ENCODE assay signal across 8 cellular contexts in the genomic region with DNA sequence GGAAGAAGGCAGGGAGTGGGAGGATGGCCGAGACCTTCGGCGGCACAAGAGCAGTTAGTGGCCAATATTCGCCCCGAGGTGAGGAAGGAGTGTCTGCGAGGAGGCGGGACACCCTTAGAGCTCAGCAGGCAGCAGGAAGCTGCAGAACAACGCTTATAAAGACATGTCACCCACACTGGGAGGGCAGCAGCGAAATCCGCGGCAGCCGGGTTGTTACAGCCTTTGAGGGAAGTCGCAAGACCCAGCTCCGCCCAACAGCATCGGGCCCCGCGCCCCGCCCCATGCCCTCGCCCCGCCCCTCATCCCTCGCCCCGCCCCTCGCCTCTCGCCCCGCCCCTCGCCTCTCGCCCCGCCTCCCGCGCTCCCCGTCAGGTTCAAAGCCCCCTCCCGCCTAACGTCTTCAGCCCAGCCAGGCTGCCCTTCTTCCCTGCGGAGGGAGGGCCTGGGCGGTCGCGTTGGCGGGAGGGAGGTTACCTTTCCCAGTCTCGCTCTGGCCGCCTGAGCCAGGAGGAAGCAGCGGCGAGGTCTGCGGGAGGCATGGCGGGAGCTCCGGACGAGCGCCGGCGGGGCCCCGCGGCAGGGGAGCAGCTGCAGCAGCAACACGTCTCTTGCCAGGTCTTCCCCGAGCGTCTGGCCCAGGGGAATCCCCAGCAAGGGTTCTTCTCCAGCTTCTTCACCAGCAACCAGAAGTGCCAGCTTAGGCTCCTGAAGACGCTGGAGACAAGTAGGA. TPM values are rescaled to one million over a fixed set of nuclear protein-coding genes. Genes with fewer than 3 reads are reported as not detected.
A peak's percentile ranks its signal among the peaks of the same experiment; 100 is the strongest.
DNase-seq lines count a peak whose midpoint lies in the region; ATAC-seq and TF ChIP-seq lines count a peak whose summit lies in the region.

Gene ATP23, plus strand, starts transcription at position 403 of the 730 bp plus-strand sequence. Its CDS starts 135 bp downstream, at position 538.

- TF ChIP-seq EP300 in suprapubic skin (IDR thresholded peaks at IDR 0.05): no peak

- TF ChIP-seq POLR2A in suprapubic skin (IDR thresholded peaks at IDR 0.05): peak in 1 of 2 donors; percentile 82

- H3K9ac ChIP-seq in SK-N-MC (ENCODE audit: insufficient read length): peak within 1 kb of the TSS; percentile 77

- H3K27ac ChIP-seq in SK-N-MC (no peak within 1 kb of the TSS), suprapubic skin (peak within 1 kb of the TSS; percentile 84)

- 1% methylated on average over 14 of the region's 55 CpGs for WGBS in suprapubic skin

- no peaks in the 10 kb centered on the region for H3K27me3 ChIP-seq in suprapubic skin

- H3K4me3 ChIP-seq in GM08714 (ENCODE audit: low read length) (peak within 1 kb of the TSS; percentile 84), SK-N-MC (peak within 1 kb of the TSS; percentile 90), suprapubic skin (peak within 1 kb of the TSS; percentile 69)

- ATAC-seq in HG02588 (IDR thresholded peaks at IDR 0.05; ENCODE audit: unreplicated experiment): peak; percentile 81

- H3K9me3 ChIP-seq in SK-N-MC (ENCODE audit: low read depth, low read length) (no peaks in the 10 kb centered on the region), suprapubic skin (no peaks in the 10 kb centered on the region)

- DNase-seq in NCI-H1048 (lab: John Stamatoyannopoulos, UW) (peak; percentile 88), SK-N-MC (ENCODE audit: low read depth, low spot score) (no peak), globus pallidus (ENCODE audit: low spot score) (peak; percentile 84), occipital lobe (lab: John Stamatoyannopoulos, UW) (peak; percentile 87), suprapubic skin (ENCODE audit: low spot score in 2 of 2) (peak; percentile 94 to 95)
- peak; percentile 81 for DNase-seq in activated naive CD4-positive, alpha-beta T cell treated with anti-CD3 and anti-CD28 coated beads, Interleukin-2, amount 50 U/mL, for 16 hours

- no peak for TF ChIP-seq CTCF in suprapubic skin (IDR thresholded peaks at IDR 0.05)

- no peaks in the 10 kb centered on the region for H3K36me3 ChIP-seq in SK-N-MC (ENCODE audit: insufficient read depth, low read length)
- no peaks in the 10 kb centered on the region for H3K36me3 ChIP-seq in suprapubic skin

- peaks cover 23% of the 10 kb centered on the region for H3K4me1 ChIP-seq in suprapubic skin

RNA-seq across cellular contexts. Expression of gene ATP23, which starts in this region (rescaled TPM):
- total RNA-seq in occipital lobe: 7.5 TPM
- 10 to 100 TPM in 1 of 4 donors, 1 to 10 TPM in 3; 4.4 to 12.0 (median 7.5) TPM for total RNA-seq in suprapubic skin
